9 cellular contexts compared by ENCODE assay signal in the genomic region with DNA sequence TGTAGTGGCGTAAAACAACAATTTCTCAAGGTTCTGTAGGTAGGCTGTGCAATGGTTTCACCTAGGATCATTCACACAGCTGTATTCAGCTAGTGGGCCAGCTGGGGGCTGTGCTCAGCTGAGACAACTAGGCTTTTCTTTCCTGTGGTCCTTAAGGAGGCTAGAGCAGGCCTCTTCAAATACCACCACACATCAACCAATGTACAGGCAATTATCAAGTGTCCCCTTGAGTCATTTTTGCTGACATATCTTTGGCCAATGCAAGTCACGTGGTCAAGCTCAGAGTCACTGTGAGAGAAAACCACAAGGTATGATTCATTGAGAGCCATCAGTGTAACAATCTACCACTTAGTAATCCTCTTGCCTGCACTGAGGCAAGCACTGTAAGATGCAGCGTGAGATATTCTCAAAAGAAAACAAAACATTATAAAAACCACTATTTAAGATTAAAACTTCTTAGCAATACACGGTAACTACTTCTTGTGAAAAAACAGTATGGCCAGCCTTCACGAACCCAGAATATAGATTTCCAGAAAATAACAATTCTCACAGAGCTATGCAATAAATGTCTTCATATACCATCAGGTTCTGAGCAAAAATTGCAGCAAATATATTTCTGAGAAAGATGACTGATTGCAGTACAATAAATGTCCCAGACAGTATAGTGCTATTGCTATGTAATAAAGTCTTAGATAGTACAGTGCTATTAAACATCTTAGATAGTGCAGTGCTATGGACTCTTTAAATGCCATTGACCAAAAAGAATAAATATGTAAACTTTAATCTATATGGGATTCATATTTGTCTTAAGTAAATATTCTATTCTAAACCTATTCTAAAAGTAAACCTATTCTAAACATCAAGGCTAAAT. TPM values are rescaled to one million over a fixed set of nuclear protein-coding genes. Genes with fewer than 3 reads are reported as not detected.
DNase-seq lines count a peak whose midpoint lies in the region; ATAC-seq and TF ChIP-seq lines count a peak whose summit lies in the region.
"Had no signal": no experiment of that assay in that cellular context is flagged by ENCODE, and none has a peak within 500 bp of the region (broad histone marks: within the 10 kb centered on the region; RNA-seq: fewer than 3 reads in every experiment).

No MANE protein-coding gene starts in this region.

- intact Hi-C loops in Calu3 (cut with micrococcal nuclease; ENCODE audit: unreplicated experiment), result no loop called here

- CTCF ChIA-PET in Calu3 (lab: Charles Lee), result interaction anchor here (0.6 to 1.5 kb wide), 3 partner anchors 9 to 74 kb away, joined by 3 to 7 read pairs (median 4); no protein-coding TSS in a partner anchor

- ATAC-seq in HG03378 (IDR thresholded peaks at IDR 0.05; ENCODE audit: unreplicated experiment) (peak; percentile 52), GM18873 (IDR thresholded peaks at IDR 0.05; ENCODE audit: low FRiP score, unreplicated experiment) (no peak), GM18511 (IDR thresholded peaks at IDR 0.05; ENCODE audit: unreplicated experiment) (no peak)

- DNase-seq in Calu3, result peak; percentile 65
- peak; percentile 2 for DNase-seq in T-helper 22 cell (ENCODE audit: low read depth)
- peak; percentile 91 for DNase-seq in dedifferentiated amniotic fluid mesenchymal stem cell (ENCODE audit: extremely low spot score)
- DNase-seq in stimulated activated CD8-positive, alpha-beta memory T cell treated with anti-CD3 and anti-CD28 coated beads, Interleukin-12 subunit alpha, Interleukin-12 subunit beta, amount 100 ng/mL, for 24 hours (ENCODE audit: extremely low read depth), result peak; percentile 10
- DNase-seq in NCI-H2029 treated with DMSO at 0.1 percent for 48 hours (lab: John Stamatoyannopoulos, UW), result no peak

- H3K36me3 Mint-ChIP-seq in Calu3 (ENCODE audit: insufficient read depth, unreplicated experiment), result no peaks in the 10 kb centered on the region

- H3K27me3 Mint-ChIP-seq in Calu3 (ENCODE audit: unreplicated experiment), result no peaks in the 10 kb centered on the region
- H3K27me3 Mint-ChIP-seq: memory B cell had no signal

- H3K27ac Mint-ChIP-seq in Calu3 (ENCODE audit: unreplicated experiment), result peak overlapping the region; percentile 28
- H3K27ac Mint-ChIP-seq: memory B cell had no signal

- peaks cover 15% of the 10 kb centered on the region for H3K4me1 Mint-ChIP-seq in Calu3 (ENCODE audit: low read depth, unreplicated experiment)

- no peaks in the 10 kb centered on the region for H3K9me3 Mint-ChIP-seq in Calu3 (ENCODE audit: low read depth, unreplicated experiment)
- H3K9me3 Mint-ChIP-seq: memory B cell had no signal

- H3K4me3 Mint-ChIP-seq in Calu3 (ENCODE audit: low read depth, unreplicated experiment), result no peak overlapping the region
- H3K4me3 Mint-ChIP-seq: memory B cell had no signal

- no peak for TF ChIP-seq CTCF in Calu3 (IDR thresholded peaks at IDR 0.05; ENCODE audit: unreplicated experiment)

- BruUV-seq in Calu3 (replicated peaks; lab: Mats Ljungman, UMichigan), result no TSS peak

RNA-seq across cellular contexts. Expression of a gene that starts 55.3 kb away (rescaled TPM):
- 25.2 and 33.2 TPM in 2 replicates for total RNA-seq in Calu3 (2022)

RNA-seq across cellular contexts. Expression of a gene that starts 55.7 kb away (rescaled TPM):
- 45.7 and 55.5 TPM in 2 replicates for total RNA-seq in Calu3 (2022)
